In genomic region chr11:78071717-78072116, GRCh38 we compare ENCODE assay signal across 22 cellular contexts. TPM values are rescaled to one million over a fixed set of nuclear protein-coding genes. Genes with fewer than 3 reads are reported as not detected.
"Had no signal": no experiment of that assay in that cellular context is flagged by ENCODE, and none has a peak within 500 bp of the region (broad histone marks: within the 10 kb centered on the region; RNA-seq: fewer than 3 reads in every experiment).

No MANE protein-coding gene starts in this region.

- DNase-seq: dermis blood vessel endothelial cell; heart right ventricle; hypothalamus; kidney glomerular epithelial cell; naive thymus-derived CD4-positive, alpha-beta T cell; nephron progenitor cell; psoas muscle; retina; right lobe of liver; stimulated activated CD4-positive, alpha-beta T cell treated with anti-CD3 and anti-CD28 coated beads, Interleukin-4, amount 100 ng/mL, for 1 hour; stimulated activated CD8-positive, alpha-beta memory T cell treated with anti-CD3 and anti-CD28 coated beads, Interleukin-4, amount 100 ng/mL, for 48 hours; testis; upper lobe of right lung had no signal

- ATAC-seq: heart right ventricle; naive thymus-derived CD4-positive, alpha-beta T cell; psoas muscle; right lobe of liver; stimulated activated effector memory CD8-positive, alpha-beta T cell treated with anti-CD3 and anti-CD28 coated beads, Interleukin-12 subunit alpha, Interleukin-12 subunit beta, amount 100 ng/mL, for 72 hours; upper lobe of right lung had no signal

- H3K27ac Mint-ChIP-seq: nephron progenitor cell; stimulated activated effector memory CD8-positive, alpha-beta T cell treated with anti-CD3 and anti-CD28 coated beads, Interleukin-12 subunit alpha, Interleukin-12 subunit beta, amount 100 ng/mL, for 72 hours had no signal

- H3K27me3 Mint-ChIP-seq: naive thymus-derived CD4-positive, alpha-beta T cell; stimulated activated naive CD8-positive, alpha-beta T cell treated with anti-CD3 and anti-CD28 coated beads, Interleukin-15, Interleukin-2, amounts not matched to agents 100 ng/mL and 50 ng/mL, for 24 hours had no signal

- H3K27ac ChIP-seq: heart right ventricle, parathyroid adenoma, psoas muscle, right lobe of liver, testis, tibial nerve, upper lobe of right lung, vagina had no signal

- H3K27me3 ChIP-seq: heart right ventricle, right lobe of liver, testis, tibial nerve, upper lobe of right lung, vagina had no signal

- H3K9me3 Mint-ChIP-seq: naive thymus-derived CD4-positive, alpha-beta T cell; nephron progenitor cell; stimulated activated effector memory CD8-positive, alpha-beta T cell treated with anti-CD3 and anti-CD28 coated beads, Interleukin-12 subunit alpha, Interleukin-12 subunit beta, amount 100 ng/mL, for 72 hours; stimulated activated naive CD8-positive, alpha-beta T cell treated with anti-CD3 and anti-CD28 coated beads, Interleukin-15, Interleukin-2, amounts not matched to agents 100 ng/mL and 50 ng/mL, for 24 hours had no signal

- H3K9me3 ChIP-seq: heart right ventricle, psoas muscle, right lobe of liver, testis, tibial nerve, upper lobe of right lung, vagina had no signal

- H3K4me3 Mint-ChIP-seq: naive thymus-derived CD4-positive, alpha-beta T cell; nephron progenitor cell; stimulated activated effector memory CD8-positive, alpha-beta T cell treated with anti-CD3 and anti-CD28 coated beads, Interleukin-12 subunit alpha, Interleukin-12 subunit beta, amount 100 ng/mL, for 72 hours; stimulated activated naive CD8-positive, alpha-beta T cell treated with anti-CD3 and anti-CD28 coated beads, Interleukin-15, Interleukin-2, amounts not matched to agents 100 ng/mL and 50 ng/mL, for 24 hours had no signal

RNA-seq across cellular contexts. Expression of gene THRSP, which starts 8.1 kb away (rescaled TPM):
- total RNA-seq: dermis blood vessel endothelial cell; frontal cortex; glomerular endothelial cell; lung microvascular endothelial cell; naive thymus-derived CD4-positive, alpha-beta T cell; upper lobe of right lung; vagina had no signal
- polyA plus RNA-seq: naive thymus-derived CD4-positive, alpha-beta T cell had no signal

RNA-seq across cellular contexts. Expression of gene KCTD14, which starts 48.6 kb away (rescaled TPM):
- total RNA-seq: lung microvascular endothelial cell, mononuclear cell had no signal
